ENCODE assay signal across 11 cellular contexts in the genomic region with DNA sequence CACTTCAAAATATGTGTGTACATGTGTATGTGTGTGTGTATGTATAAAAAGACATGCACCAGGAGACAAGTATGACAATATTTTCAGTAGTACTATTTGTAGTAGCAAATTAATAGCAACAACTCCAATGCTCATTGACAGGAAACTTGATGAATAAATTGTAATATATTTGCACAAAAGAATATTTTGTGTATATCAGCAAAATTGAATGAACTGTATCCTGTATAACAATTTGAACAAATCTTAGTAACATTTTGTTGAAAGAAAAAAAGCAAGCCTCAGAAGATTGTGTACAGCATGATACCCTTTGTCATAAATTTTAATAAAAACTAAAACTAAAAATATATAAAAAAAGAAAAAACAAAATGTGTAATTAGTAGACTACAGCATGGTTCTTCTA.
"Had no signal": no experiment of that assay in that cellular context is flagged by ENCODE, and none has a peak within 500 bp of the region (broad histone marks: within the 10 kb centered on the region; RNA-seq: fewer than 3 reads in every experiment).

No MANE protein-coding gene starts in this region.

- FAIRE-seq: H1, H54 had no signal

- H3K9me3 ChIP-seq: HAP-1 had no signal

- DNase-seq: GM23248, GOT3, H7, H9, HCEC 1CT, HFFc6 had no signal

- H3K36me3 ChIP-seq: HAP-1 had no signal

- H3K4me2 ChIP-seq: GM23338 had no signal

- ATAC-seq: GM23338, HCT116 had no signal

- H3K4me1 ChIP-seq: HAP-1 had no signal

- H3K9ac ChIP-seq: GM23248 had no signal

- H3K27ac ChIP-seq: GM23248 had no signal

- H2AFZ ChIP-seq: GM23248, GM23338 had no signal

- H3K4me3 ChIP-seq: GM23248, GM23338, HAP-1 had no signal
